ENCODE assay signal across 8 cellular contexts in genomic region chr10:101779544-101780186, GRCh38. TPM values are rescaled to one million over a fixed set of nuclear protein-coding genes. Genes with fewer than 3 reads are reported as not detected.
DNase-seq lines count a peak whose midpoint lies in the region; ATAC-seq and TF ChIP-seq lines count a peak whose summit lies in the region.

No MANE protein-coding gene starts in this region.

- TF ChIP-seq CTCF in SU-DHL-6 (IDR thresholded peaks at IDR 0.05; ENCODE audit: insufficient read depth, low read length, poor library complexity, severe bottlenecking) (peak; percentile 48), tibial nerve (IDR thresholded peaks at IDR 0.05) (peak; percentile 82 to 89 (median 85))

- ATAC-seq in HG03045 (IDR thresholded peaks at IDR 0.05; ENCODE audit: unreplicated experiment): peak; percentile 44
- peak; percentile 71 to 76 for ATAC-seq in left cardiac atrium

- no peaks in the 10 kb centered on the region; the same call in 1 of the 2 replicates for H4K20me1 ChIP-seq in SU-DHL-6 (ENCODE audit: low read depth, low read length)

- H3K9ac ChIP-seq in SU-DHL-6 (ENCODE audit: low read length): no peak overlapping the region; the same call in 1 of the 2 replicates
- peak overlapping the region; percentile 33 for H3K9ac ChIP-seq in adipocyte (ENCODE audit: low read length)

- no peaks in the 10 kb centered on the region for H3K27me3 ChIP-seq in SU-DHL-6 (ENCODE audit: low read length)
- peaks cover 17% of the 10 kb centered on the region for H3K27me3 ChIP-seq in adipocyte (replicated peaks; ENCODE audit: control insufficient read depth, insufficient read depth, low read length)
- peaks cover 0 to 51% of the 10 kb centered on the region in 2 donors for H3K27me3 ChIP-seq in tibial nerve

- DNase-seq in EL (peak; percentile 68), adipocyte (ENCODE audit: low read depth) (peak; percentile 84), left cardiac atrium (peak; percentile 85), posterior vena cava (ENCODE audit: low spot score) (peak; percentile 96), tibial nerve (ENCODE audit: low spot score in 2 of 2) (peak; percentile 56 to 71), KG1 (lab: John Stamatoyannopoulos, UW) (no peak)

- WGBS in tibial nerve, 2 donors: 3 to 4% methylated on average over 45 to 51 of the region's 51 CpGs

- H3K4me1 ChIP-seq in adipocyte (ENCODE audit: control insufficient read depth, insufficient read depth, low read length) (peaks cover 38% of the 10 kb centered on the region), tibial nerve (peaks cover 0 to 74% (median 30%) of the 10 kb centered on the region in 4 donors)

- no peaks in the 10 kb centered on the region; the same call in 1 of the 2 replicates for H3K79me2 ChIP-seq in SU-DHL-6 (ENCODE audit: insufficient read depth, low read length)

- no peaks in the 10 kb centered on the region for H3K9me2 ChIP-seq in SU-DHL-6 (replicated peaks; ENCODE audit: insufficient read depth, low read length)

- peaks cover 11% of the 10 kb centered on the region for H3F3A ChIP-seq in SU-DHL-6 (ENCODE audit: insufficient read depth)

- no peak overlapping the region for H2AFZ ChIP-seq in SU-DHL-6 (ENCODE audit: low read depth, low read length, severe bottlenecking)

- H3K9me3 ChIP-seq in SU-DHL-6 (ENCODE audit: insufficient read depth, low read length): no peaks in the 10 kb centered on the region
- H3K9me3 ChIP-seq in adipocyte (ENCODE audit: control insufficient read depth, low read length): no peaks in the 10 kb centered on the region
- H3K9me3 ChIP-seq in tibial nerve: no peaks in the 10 kb centered on the region

- intact Hi-C loops in left cardiac atrium (cut with DNase I) (loop anchor here (2.0 to 10.0 kb wide), 4 partner anchors 177 to 567 kb away; no protein-coding TSS in a partner anchor), posterior vena cava (cut with DNase I) (loop anchor here in 1 of 2 donors (10.0 kb wide), 1 partner anchor 175 kb away; no protein-coding TSS in a partner anchor)

- no peak for TF ChIP-seq POLR2A in tibial nerve (IDR thresholded peaks at IDR 0.05)

- H3K4me3 ChIP-seq in SU-DHL-6 (ENCODE audit: insufficient read depth, low read length, poor library complexity, severe bottlenecking) (no peak overlapping the region), adipocyte (ENCODE audit: low read length) (peak overlapping the region; percentile 74), tibial nerve (peak overlapping the region; percentile 4 to 47 (median 28))

- TF ChIP-seq EP300 in tibial nerve (IDR thresholded peaks at IDR 0.05): no peak

- no peak overlapping the region for H3K27ac ChIP-seq in SU-DHL-6 (ENCODE audit: low read depth, low read length)
- no peak overlapping the region for H3K27ac ChIP-seq in tibial nerve

- H3K36me3 ChIP-seq in SU-DHL-6 (ENCODE audit: low read length): no peaks in the 10 kb centered on the region
- H3K36me3 ChIP-seq in adipocyte (ENCODE audit: control insufficient read depth, insufficient read depth, low read length, severe bottlenecking): peaks cover 8% of the 10 kb centered on the region
- peaks cover 0 to 4% (median 0%) of the 10 kb centered on the region in 3 donors for H3K36me3 ChIP-seq in tibial nerve

- H3K4me2 ChIP-seq in SU-DHL-6 (ENCODE audit: low read depth, low read length, poor library complexity, severe bottlenecking): peak overlapping the region; percentile 44

RNA-seq across cellular contexts. Expression of gene NPM3, which starts 3.6 kb away (rescaled TPM):
- total RNA-seq in left cardiac atrium (10 to 100 TPM; 15.2 to 18.8 TPM), posterior vena cava (10 to 100 TPM; 19.1 to 21.1 TPM), tibial nerve (10 to 100 TPM; 17.5 to 47.7 (median 30.1) TPM)

RNA-seq across cellular contexts. Expression of gene FGF8, which starts 3.8 kb away (rescaled TPM):
- not detected for total RNA-seq in left cardiac atrium
- not detected for total RNA-seq in posterior vena cava
- total RNA-seq in tibial nerve: not detected

RNA-seq across cellular contexts. Expression of gene OGA, which starts 38.6 kb away (rescaled TPM):
- total RNA-seq in left cardiac atrium: 10 to 100 TPM; 70.4 to 71.4 TPM
- total RNA-seq in posterior vena cava: 100 to 1,000 TPM in 1 of 2 donors, 10 to 100 TPM in 1; 87.7 to 125 TPM
- total RNA-seq in tibial nerve: 100 to 1,000 TPM; 206 to 249 (median 224) TPM
